Comparison of ENCODE assay signal across 19 cellular contexts in the genomic region with DNA sequence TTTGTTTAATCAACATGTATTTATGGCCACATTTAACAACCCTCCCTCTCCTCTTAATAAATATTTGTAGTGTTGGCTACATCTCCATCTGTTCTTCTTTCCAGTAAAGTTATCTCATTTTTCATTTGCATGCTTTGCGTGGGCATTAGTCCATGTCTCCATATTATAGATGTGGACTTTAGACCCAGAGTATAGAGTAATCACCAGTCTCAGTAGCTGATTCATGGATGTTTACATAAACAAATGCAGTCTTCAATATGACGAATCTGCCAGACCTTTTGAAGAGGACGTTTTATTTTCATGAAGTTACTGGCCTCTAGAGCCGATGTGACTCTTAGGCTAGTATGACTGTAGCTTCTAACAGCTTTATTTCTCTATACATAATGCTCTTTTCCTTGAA.
DNase-seq lines count a peak whose midpoint lies in the region; ATAC-seq lines count a peak whose summit lies in the region.
"Had no signal": no experiment of that assay in that cellular context is flagged by ENCODE, and none has a peak within 500 bp of the region (broad histone marks: within the 10 kb centered on the region; RNA-seq: fewer than 3 reads in every experiment).

No MANE protein-coding gene starts in this region.

- no peak overlapping the region for H3K4ac ChIP-seq in mesenchymal stem cell (ENCODE audit: low read depth in 1 of 2, low read length in 2 of 2)

- in situ Hi-C loops in G401 (cut with HindIII; ENCODE audit: low sequenced_read_pairs): no loop called here

- WGBS in mesenchymal stem cell: no CpG with 5 or more reads among the region's 4 CpGs
- 82% methylated on average over 4 of the region's 4 CpGs for WGBS in right cardiac atrium

- DNase-seq in DMS53 treated with DMSO at 0.1 percent for 48 hours (lab: John Stamatoyannopoulos, UW; ENCODE audit: unreplicated experiment) (peak; percentile 99), HuH-7.5 (ENCODE audit: low spot score) (peak; percentile 23), NCI-H69 (lab: John Stamatoyannopoulos, UW) (peak; percentile 62), mesenchymal stem cell (peak; percentile 6), ecto neural progenitor cell (ENCODE audit: low spot score) (no peak), G401 (ENCODE audit: low spot score) (no peak), right cardiac atrium (no peak)
- DNase-seq: CD4-positive, CD25-positive, alpha-beta regulatory T cell; DMS79 treated with DMSO at 0.1 percent for 48 hours; GM23248; KG1; MM.1S; NCI-H1092 treated with DMSO at 0.1 percent for 48 hours; NCI-H1694 treated with DMSO at 0.1 percent for 48 hours; NCI-H345; Peyer's patch; Right ventricle myocardium superior; SK-N-SH had no signal

- H3K23ac ChIP-seq in mesenchymal stem cell (ENCODE audit: low read length in 2 of 2): no peak overlapping the region

- H4K91ac ChIP-seq in mesenchymal stem cell (ENCODE audit: low read length): no peak overlapping the region

- no peak overlapping the region for H2BK5ac ChIP-seq in mesenchymal stem cell (ENCODE audit: low read depth, low read length, poor library complexity, severe bottlenecking)

- ATAC-seq in HG03469 (IDR thresholded peaks at IDR 0.05; ENCODE audit: unreplicated experiment) (no peak), right cardiac atrium (no peak)

- H3K4me1 ChIP-seq in mesenchymal stem cell (ENCODE audit: control insufficient read depth, insufficient read depth, low read depth, low read length): no peaks in the 10 kb centered on the region
- H3K4me1 ChIP-seq in right cardiac atrium (ENCODE audit: control insufficient read depth, insufficient read depth, low read length): no peaks in the 10 kb centered on the region
- H3K4me1 ChIP-seq: Peyer's patch had no signal

- H4K8ac ChIP-seq in mesenchymal stem cell (ENCODE audit: low read length): no peak overlapping the region

- H3K4me2 ChIP-seq in mesenchymal stem cell (ENCODE audit: low read length, poor library complexity, severe bottlenecking): no peak overlapping the region
- H3K4me2 ChIP-seq: SK-N-SH had no signal

- no peak overlapping the region for H3K9ac ChIP-seq in mesenchymal stem cell (ENCODE audit: low read length)
- H3K9ac ChIP-seq: GM23248, SK-N-SH had no signal

- H3K9me3 ChIP-seq in mesenchymal stem cell (ENCODE audit: control insufficient read depth, low read length) (peaks cover 3% of the 10 kb centered on the region), right cardiac atrium (ENCODE audit: control insufficient read depth, low read length) (no peaks in the 10 kb centered on the region)
- H3K9me3 ChIP-seq: Peyer's patch, SK-N-SH had no signal

- H2BK15ac ChIP-seq in mesenchymal stem cell (ENCODE audit: low read depth, poor library complexity, severe bottlenecking): no peak overlapping the region

- no peak overlapping the region for H2BK12ac ChIP-seq in mesenchymal stem cell (ENCODE audit: low read length in 2 of 2)

- H3K14ac ChIP-seq in mesenchymal stem cell (ENCODE audit: low read length in 2 of 2): no peak overlapping the region

- no peaks in the 10 kb centered on the region for H3K79me1 ChIP-seq in mesenchymal stem cell (replicated peaks; ENCODE audit: low read length, poor library complexity, severe bottlenecking)

- intact Hi-C loops in right cardiac atrium (cut with DNase I): no loop called here

- H3K27me3 ChIP-seq in mesenchymal stem cell (ENCODE audit: control insufficient read depth in 1 of 2, insufficient read depth in 1 of 2, low read length in 2 of 2) (no peaks in the 10 kb centered on the region), right cardiac atrium (ENCODE audit: control insufficient read depth, insufficient read depth) (no peaks in the 10 kb centered on the region)
- H3K27me3 ChIP-seq: Peyer's patch had no signal

- H3K36me3 ChIP-seq in mesenchymal stem cell (ENCODE audit: control insufficient read depth in 1 of 2, insufficient read depth in 2 of 2, low read depth in 1 of 2, low read length in 2 of 2): no peaks in the 10 kb centered on the region
- H3K36me3 ChIP-seq: Peyer's patch had no signal

- H3K27ac ChIP-seq in mesenchymal stem cell (ENCODE audit: low read length, poor library complexity, severe bottlenecking) (no peak overlapping the region), right cardiac atrium (ENCODE audit: low read length) (no peak overlapping the region)
- H3K27ac ChIP-seq: GM23248, Peyer's patch had no signal

- H3K4me3 ChIP-seq in mesenchymal stem cell (ENCODE audit: insufficient read depth in 1 of 2, low read depth in 1 of 2, low read length in 2 of 2) (no peak overlapping the region), right cardiac atrium (ENCODE audit: low read length) (no peak overlapping the region)
- H3K4me3 ChIP-seq: GM23248, Peyer's patch had no signal

- H3K18ac ChIP-seq in mesenchymal stem cell (ENCODE audit: low read depth in 1 of 2, low read length in 2 of 2): no peak overlapping the region

- no peak overlapping the region for H2AK5ac ChIP-seq in mesenchymal stem cell (ENCODE audit: low read length, severe bottlenecking)

- H2BK120ac ChIP-seq in mesenchymal stem cell (ENCODE audit: low read depth, low read length): no peak overlapping the region

- H2AFZ ChIP-seq in mesenchymal stem cell (ENCODE audit: low read depth, low read length): no peak overlapping the region
- H2AFZ ChIP-seq: GM23248 had no signal

Comparison
In these comparisons a context has a peak if more than half of its experiments do, and no peak if none do; other contexts are left out.
1. DNase-seq: peak in DMS53 treated with DMSO at 0.1 percent for 48 hours (single experiment), HuH-7.5 (single experiment), NCI-H69 (single experiment) and mesenchymal stem cell (single experiment); none in ecto neural progenitor cell (single experiment), G401 (single experiment) and right cardiac atrium (0 of 3).